In genomic region chr17:7685533-7686220, GRCh38 we compare ENCODE assay signal across 1 cellular context.
TF ChIP-seq lines count a peak whose summit lies in the region.

No MANE protein-coding gene starts in this region.

TF ChIP-seq in GM12878, 131 proteins besides CTCF, POLR2A, EP300 and RAD21 (continues in another document):
- TF ChIP-seq SMC3 (IDR thresholded peaks at IDR 0.05; ENCODE audit: borderline replicate concordance, low read length) (no peak), HCFC1 (IDR thresholded peaks at IDR 0.05; ENCODE audit: low read length) (peak; percentile 63), ATF2 (IDR thresholded peaks at IDR 0.05; ENCODE audit: low read length) (no peak), CHD1 (IDR thresholded peaks at IDR 0.05; ENCODE audit: low read depth, low read length) (no peak), NR2F1 (conservative IDR thresholded peaks at IDR 0.05) (no peak), FOS (IDR thresholded peaks at IDR 0.05; ENCODE audit: borderline replicate concordance, extremely low read depth, insufficient read length) (no peak), ESRRA (IDR thresholded peaks at IDR 0.05; ENCODE audit: low read length) (no peak), CREB1 (IDR thresholded peaks at IDR 0.05; ENCODE audit: low read depth) (peak; percentile 55), ZNF207 (IDR thresholded peaks at IDR 0.05; ENCODE audit: borderline replicate concordance) (no peak), WRNIP1 (IDR thresholded peaks at IDR 0.05; ENCODE audit: borderline replicate concordance, low read depth, low read length) (0 out of 2 replicates have a peak, but pooled peaks have one; percentile 32), BCLAF1 (IDR thresholded peaks at IDR 0.05) (no peak), GABPA (IDR thresholded peaks at IDR 0.05; ENCODE audit: low read depth) (peak; percentile 86), TCF3 (IDR thresholded peaks at IDR 0.05; ENCODE audit: borderline replicate concordance, insufficient read depth, low read depth, low read length) (peak; percentile 66; the same call in 1 of the 2 replicates), ASH2L (IDR thresholded peaks at IDR 0.05; ENCODE audit: borderline replicate concordance, low read depth) (no peak), RUNX3 (IDR thresholded peaks at IDR 0.05; ENCODE audit: low read length) (no peak; the same call in 1 of the 2 replicates), RFX5 (IDR thresholded peaks at IDR 0.05; ENCODE audit: low read depth, low read length) (no peak), TAF1 (IDR thresholded peaks at IDR 0.05; ENCODE audit: borderline replicate concordance, low read depth, low read length) (peak; percentile 68; the same call in 1 of the 2 replicates), SP1 (IDR thresholded peaks at IDR 0.05; ENCODE audit: low read depth, low read length) (peak; percentile 75), SMAD1 (IDR thresholded peaks at IDR 0.05; ENCODE audit: low read depth, partially characterized antibody) (no peak), MEF2B (IDR thresholded peaks at IDR 0.05; ENCODE audit: partially characterized antibody, poor library complexity, severe bottlenecking) (peak; percentile 70), NR2C1 (IDR thresholded peaks at IDR 0.05) (no peak), EGR1 (IDR thresholded peaks at IDR 0.05; ENCODE audit: borderline replicate concordance in 1 of 2, low read depth in 2 of 2, low read length in 2 of 2) (peak in 1 of 2 experiments; percentile 14; a peak in 1 of 3 replicates), YY1 (IDR thresholded peaks at IDR 0.05; ENCODE audit: low read depth, low read length) (0 out of 2 replicates have a peak, but pooled peaks have one; percentile 20), SMAD5 (IDR thresholded peaks at IDR 0.05; ENCODE audit: low read depth) (peak; percentile 43; the same call in 1 of the 2 replicates), CUX1 (IDR thresholded peaks at IDR 0.05; ENCODE audit: insufficient replicate concordance, low read depth, low read length) (no peak), ZSCAN29 (IDR thresholded peaks at IDR 0.05) (no peak), LARP7 (IDR thresholded peaks at IDR 0.05) (peak; percentile 42; the same call in 1 of the 2 replicates), FOXM1 (IDR thresholded peaks at IDR 0.05; ENCODE audit: low read depth, low read length) (0 out of 2 replicates have a peak, but pooled peaks have one; percentile 14), JUND (IDR thresholded peaks at IDR 0.05; ENCODE audit: low read depth, low read length) (no peak), SRF (IDR thresholded peaks at IDR 0.05; ENCODE audit: low read depth in 2 of 2, low read length in 2 of 2) (peak in 1 of 2 experiments; percentile 51; a peak in 1 of 4 replicates), NBN (IDR thresholded peaks at IDR 0.05) (no peak), MXI1 (IDR thresholded peaks at IDR 0.05; ENCODE audit: low read depth, low read length) (peak; percentile 90), DPF2 (IDR thresholded peaks at IDR 0.05) (no peak; the same call in 1 of the 2 replicates), NFYA (IDR thresholded peaks at IDR 0.05; ENCODE audit: borderline replicate concordance, low read depth, low read length) (no peak), MEF2A (IDR thresholded peaks at IDR 0.05; ENCODE audit: insufficient read depth, low read depth, low read length) (no peak), EED (IDR thresholded peaks at IDR 0.05; ENCODE audit: low read depth) (peak; percentile 57; the same call in 1 of the 2 replicates), BMI1 (IDR thresholded peaks at IDR 0.05; ENCODE audit: borderline replicate concordance) (no peak), MTA2 (IDR thresholded peaks at IDR 0.05; ENCODE audit: low read depth) (no peak), SIN3A (IDR thresholded peaks at IDR 0.05; ENCODE audit: low read depth, low read length) (peak; percentile 55; the same call in 1 of the 2 replicates), FOXK2 (IDR thresholded peaks at IDR 0.05) (no peak), BCL3 (IDR thresholded peaks at IDR 0.05; ENCODE audit: borderline replicate concordance, insufficient read depth, low read depth, low read length, poor library complexity, severe bottlenecking) (no peak), IRF4 (IDR thresholded peaks at IDR 0.05; ENCODE audit: low read depth, low read length) (peak; percentile 27; the same call in 1 of the 2 replicates), POU2F2 (IDR thresholded peaks at IDR 0.05; ENCODE audit: borderline replicate concordance, low read depth, low read length) (peak; percentile 72; the same call in 2 of the 3 replicates), KDM1A (IDR thresholded peaks at IDR 0.05; ENCODE audit: borderline replicate concordance) (no peak), NKRF (conservative IDR thresholded peaks at IDR 0.05) (peak; percentile 77), BACH1 (IDR thresholded peaks at IDR 0.05; ENCODE audit: borderline replicate concordance) (peak; percentile 44; the same call in 1 of the 2 replicates), TCF12 (IDR thresholded peaks at IDR 0.05; ENCODE audit: low read depth, low read length) (0 out of 2 replicates have a peak, but pooled peaks have one; percentile 26), ZNF592 (IDR thresholded peaks at IDR 0.05) (no peak), POLR2AphosphoS5 (IDR thresholded peaks at IDR 0.05; ENCODE audit: low read length) (peak; percentile 74), GATAD2B (conservative IDR thresholded peaks at IDR 0.05; ENCODE audit: low read depth) (peak; percentile 45; the same call in 1 of the 2 replicates), CBX5 (IDR thresholded peaks at IDR 0.05; ENCODE audit: low read depth) (no peak), RBBP5 (conservative IDR thresholded peaks at IDR 0.05) (no peak), IKZF1 (conservative IDR thresholded peaks at IDR 0.05) (peak; percentile 80; the same call in 1 of the 2 replicates), SPI1 (IDR thresholded peaks at IDR 0.05; ENCODE audit: borderline replicate concordance, insufficient read depth, low read depth, low read length) (0 out of 2 replicates have a peak, but pooled peaks have one; percentile 10)
